Comparison of ENCODE assay signal across 9 cellular contexts in genomic region chr12:47744005-47744651, GRCh38. TPM values are rescaled to one million over a fixed set of nuclear protein-coding genes. Genes with fewer than 3 reads are reported as not detected.
DNase-seq lines count a peak whose midpoint lies in the region; ATAC-seq, FAIRE-seq and TF ChIP-seq lines count a peak whose summit lies in the region.
"Had no signal": no experiment of that assay in that cellular context is flagged by ENCODE, and none has a peak within 500 bp of the region (broad histone marks: within the 10 kb centered on the region; RNA-seq: fewer than 3 reads in every experiment).

No MANE protein-coding gene starts in this region.

- FAIRE-seq in GM12892 (lab: Jason Lieb, UNC) = no peak

- no peak overlapping the region for H3K4me3 ChIP-seq in MG63

- DNase-seq in NCI-H345 (lab: John Stamatoyannopoulos, UW) (peak; percentile 33), head of caudate nucleus (peak in 22 of 42 donors; percentile 27 to 69 (median 50)), MG63 (no peak), GM12892 (ENCODE audit: insufficient read length) (no peak)
- peak; percentile 58 to 64 for DNase-seq in activated T-cell treated with anti-CD3 and anti-CD28 coated beads, Interleukin-2, amount 50 U/mL, for 48 hours
- DNase-seq in stimulated activated CD8-positive, alpha-beta memory T cell treated with anti-CD3 and anti-CD28 coated beads, Interleukin-12 subunit alpha, Interleukin-12 subunit beta, amount 100 ng/mL, for 1 hour (ENCODE audit: low read depth) = peak; percentile 50

- H3K9me3 ChIP-seq in MG63 = no peaks in the 10 kb centered on the region

- no peaks in the 10 kb centered on the region for H3K27me3 ChIP-seq in MG63

- no peak for ATAC-seq in GM21423 (IDR thresholded peaks at IDR 0.05; ENCODE audit: unreplicated experiment)

- H3K36me3 ChIP-seq in MG63 = no peaks in the 10 kb centered on the region

- TF ChIP-seq POLR2A in GM12892 (IDR thresholded peaks at IDR 0.05; ENCODE audit: low read depth, low read length) = no peak

- peak; percentile 72 for TF ChIP-seq CTCF in GM12874 (IDR thresholded peaks at IDR 0.05; ENCODE audit: insufficient read depth, low read depth, low read length)

- intact Hi-C loops in head of caudate nucleus (cut with DNase I) = no loop called here

RNA-seq across cellular contexts. Expression of gene RAPGEF3, which starts 14.6 kb away (rescaled TPM):
- 2.9 and 6.1 TPM in 2 replicates for total RNA-seq in MG63 (2014; rRNA removed; shearing (Covaris generic); ENCODE audit: low replicate concordance)
- polyA plus RNA-seq in GM12892 (2012; ENCODE audit: missing spikeins) = 0.59 TPM

RNA-seq across cellular contexts. Expression of gene ENDOU, which starts 18.8 kb away (rescaled TPM):
- not detected in 2 replicates for total RNA-seq in MG63 (2014; rRNA removed; shearing (Covaris generic); ENCODE audit: low replicate concordance)
- 0.49 TPM for polyA plus RNA-seq in GM12892 (2012; ENCODE audit: missing spikeins)
- total RNA-seq: M059J had no signal

RNA-seq across cellular contexts. Expression of gene SLC48A1, which starts 28.9 kb away (rescaled TPM):
- total RNA-seq in MG63 (2014; rRNA removed; shearing (Covaris generic); ENCODE audit: low replicate concordance) = 14.2 and 17.6 TPM in 2 replicates
- polyA plus RNA-seq in GM12892 (2012; ENCODE audit: missing spikeins) = 2.1 TPM

RNA-seq across cellular contexts. Expression of gene RPAP3, which starts 38.3 kb away (rescaled TPM):
- 18.1 and 56.5 TPM in 2 replicates for total RNA-seq in MG63 (2014; rRNA removed; shearing (Covaris generic); ENCODE audit: low replicate concordance)
- 31.2 TPM for polyA plus RNA-seq in GM12892 (2012; ENCODE audit: missing spikeins)

Comparison
In these comparisons a context has a peak if more than half of its experiments do, and no peak if none do; other contexts are left out.
1. DNase-seq: peak in NCI-H345 (single experiment), activated T-cell treated with anti-CD3 and anti-CD28 coated beads, Interleukin-2, amount 50 U/mL, for 48 hours (2 of 2), head of caudate nucleus (22 of 42) and stimulated activated CD8-positive, alpha-beta memory T cell treated with anti-CD3 and anti-CD28 coated beads, Interleukin-12 subunit alpha, Interleukin-12 subunit beta, amount 100 ng/mL, for 1 hour (single experiment); none in MG63 (single experiment) and GM12892 (single experiment).